Comparison of ENCODE assay signal across 23 cellular contexts in the genomic region with DNA sequence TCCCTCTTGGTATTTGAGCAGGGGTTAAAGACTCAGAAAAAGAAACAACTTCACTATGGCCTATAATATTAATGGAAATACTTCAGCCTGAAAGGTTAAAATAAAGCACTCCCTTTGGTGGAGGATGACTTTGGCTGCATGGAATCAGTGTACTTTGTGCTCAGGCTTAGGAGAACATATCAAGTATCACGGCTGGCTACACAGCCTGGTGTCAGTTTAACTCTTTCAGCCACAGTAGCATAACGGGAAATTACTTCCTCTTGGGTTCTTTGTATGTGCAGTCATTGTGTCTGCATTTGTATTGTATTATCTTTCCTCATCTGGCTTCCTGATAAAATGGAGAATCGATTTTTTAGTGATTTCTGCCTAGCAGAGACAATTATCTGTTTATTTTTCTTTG.
DNase-seq lines count a peak whose midpoint lies in the region; ATAC-seq, FAIRE-seq and TF ChIP-seq lines count a peak whose summit lies in the region.
"Had no signal": no experiment of that assay in that cellular context is flagged by ENCODE, and none has a peak within 500 bp of the region (broad histone marks: within the 10 kb centered on the region; RNA-seq: fewer than 3 reads in every experiment).

No MANE protein-coding gene starts in this region.

- no peak overlapping the region for H2BK12ac ChIP-seq in mesenchymal stem cell (ENCODE audit: low read length in 2 of 2)

- H3K79me1 ChIP-seq in mesenchymal stem cell (replicated peaks; ENCODE audit: low read length, poor library complexity, severe bottlenecking): peaks cover 3% of the 10 kb centered on the region

- no peak overlapping the region for H3K4me3 Mint-ChIP-seq in osteocyte (ENCODE audit: unreplicated experiment)
- H3K4me3 Mint-ChIP-seq: activated T-cell treated with anti-CD3 and anti-CD28 coated beads, Interleukin-2, amount 50 U/mL, for 72 hours; CD14-positive monocyte; memory B cell had no signal

- H3K4me1 ChIP-seq in HepG2 (ENCODE audit: insufficient read depth, low read length) (0 out of 2 replicates have a peak, but pooled peaks cover 5% of the 10 kb centered on the region), right lobe of liver (no peaks in the 10 kb centered on the region), mesenchymal stem cell (ENCODE audit: control insufficient read depth, insufficient read depth, low read depth, low read length) (no peaks in the 10 kb centered on the region)
- H3K4me1 ChIP-seq: spleen, testis had no signal

- H3K36me3 ChIP-seq in HepG2 (replicated peaks in 1 of 2; ENCODE audit: control insufficient read depth in 1 of 2, insufficient read depth in 2 of 2, low read length in 2 of 2) (no peaks in the 10 kb centered on the region), right lobe of liver (no peaks in the 10 kb centered on the region), mesenchymal stem cell (ENCODE audit: control insufficient read depth in 1 of 2, insufficient read depth in 2 of 2, low read depth in 1 of 2, low read length in 2 of 2) (peaks cover 0 to 4% of the 10 kb centered on the region in 2 experiments)

- H3K36me3 Mint-ChIP-seq in osteocyte (ENCODE audit: unreplicated experiment): peaks cover 24% of the 10 kb centered on the region
- H3K36me3 Mint-ChIP-seq: CD14-positive monocyte had no signal

- no peak overlapping the region for H3K23ac ChIP-seq in mesenchymal stem cell (ENCODE audit: low read length in 2 of 2)

- no peaks in the 10 kb centered on the region for H3K79me2 ChIP-seq in HepG2 (ENCODE audit: insufficient read depth, low read length)

- H3K27me3 ChIP-seq in HepG2 (ENCODE audit: control insufficient read depth in 1 of 2, insufficient read depth in 2 of 2, low read length in 2 of 2) (no peaks in the 10 kb centered on the region), right lobe of liver (no peaks in the 10 kb centered on the region), mesenchymal stem cell (ENCODE audit: control insufficient read depth in 1 of 2, insufficient read depth in 1 of 2, low read length in 2 of 2) (no peaks in the 10 kb centered on the region)
- H3K27me3 ChIP-seq: spleen, testis had no signal

- ATAC-seq in HepG2: no peak
- ATAC-seq in right lobe of liver: no peak
- no peak for ATAC-seq in HG03139 (IDR thresholded peaks at IDR 0.05; ENCODE audit: unreplicated experiment)
- ATAC-seq: activated T-cell treated with anti-CD3 and anti-CD28 coated beads, Interleukin-2, amount 50 U/mL, for 72 hours; HCT116; Right ventricle myocardium inferior had no signal

- H3K4me3 ChIP-seq in HepG2 (replicated peaks in 1 of 3; ENCODE audit: insufficient read depth in 1 of 3, low read depth in 2 of 3, low read length in 3 of 3) (no peak overlapping the region), right lobe of liver (no peak overlapping the region), mesenchymal stem cell (ENCODE audit: insufficient read depth in 1 of 2, low read depth in 1 of 2, low read length in 2 of 2) (no peak overlapping the region)
- H3K4me3 ChIP-seq: spleen, testis had no signal

- H3K9ac ChIP-seq in HepG2 (ENCODE audit: insufficient read depth, low read depth, low read length): no peak overlapping the region
- no peak overlapping the region for H3K9ac ChIP-seq in mesenchymal stem cell (ENCODE audit: low read length)

- TF ChIP-seq POLR2A in HepG2 (IDR thresholded peaks at IDR 0.05; ENCODE audit: insufficient read depth in 1 of 2, low read depth in 2 of 2, low read length in 2 of 2) (no peak), right lobe of liver (IDR thresholded peaks at IDR 0.05) (no peak)

- in situ Hi-C loops in HepG2 (cut with HindIII; ENCODE audit: extremely low pct_ligation_motif_present, low pct_unique_long_range_greater_than_20kb): no loop called here

- no peak overlapping the region for H3K4ac ChIP-seq in mesenchymal stem cell (ENCODE audit: low read depth in 1 of 2, low read length in 2 of 2)

- POLR2A ChIA-PET in HepG2 (lab: Yijun Ruan, JAX): no interaction called here

- BruUV-seq in HepG2 (replicated peaks; lab: Mats Ljungman, UMichigan): no TSS peak

- no peak overlapping the region for H3K14ac ChIP-seq in mesenchymal stem cell (ENCODE audit: low read length in 2 of 2)

- intact Hi-C loops in HepG2 (cut with micrococcal nuclease; ENCODE audit: unreplicated experiment) (no loop called here), right lobe of liver (cut with DNase I) (no loop called here)

- peaks cover 13% of the 10 kb centered on the region for H3K9me3 Mint-ChIP-seq in osteocyte (ENCODE audit: unreplicated experiment)
- H3K9me3 Mint-ChIP-seq: activated T-cell treated with anti-CD3 and anti-CD28 coated beads, Interleukin-2, amount 50 U/mL, for 72 hours had no signal

- TF ChIP-seq RAD21 in HepG2 (CRISPR knock-in tag; IDR thresholded peaks at IDR 0.05): no peak

- no peak overlapping the region for H2BK15ac ChIP-seq in mesenchymal stem cell (ENCODE audit: low read depth, poor library complexity, severe bottlenecking)

- TF ChIP-seq EP300 in HepG2 (IDR thresholded peaks at IDR 0.05; ENCODE audit: low read depth in 2 of 2, low read length in 2 of 2) (no peak), HepG2 (CRISPR knock-in tag; IDR thresholded peaks at IDR 0.05; ENCODE audit: borderline replicate concordance) (no peak)

- no peak for TF ChIP-seq CTCF in HepG2 (CRISPR knock-in tag; IDR thresholded peaks at IDR 0.05)
- no peak for TF ChIP-seq CTCF in right lobe of liver (IDR thresholded peaks at IDR 0.05)
- TF ChIP-seq CTCF in osteocyte (IDR thresholded peaks at IDR 0.05): no peak

- no peak overlapping the region for H2BK5ac ChIP-seq in mesenchymal stem cell (ENCODE audit: low read depth, low read length, poor library complexity, severe bottlenecking)

- H3K4me1 Mint-ChIP-seq in osteocyte (ENCODE audit: unreplicated experiment): peaks cover 27% of the 10 kb centered on the region
- H3K4me1 Mint-ChIP-seq: CD14-positive monocyte, memory B cell had no signal

- H2AFZ ChIP-seq in HepG2 (ENCODE audit: low read length) (no peak overlapping the region), mesenchymal stem cell (ENCODE audit: low read depth, low read length) (no peak overlapping the region)

- H3K4me2 ChIP-seq in HepG2 (ENCODE audit: low read depth, low read length) (no peak overlapping the region), mesenchymal stem cell (ENCODE audit: low read length, poor library complexity, severe bottlenecking) (no peak overlapping the region)

- no peaks in the 10 kb centered on the region for H3K27me3 Mint-ChIP-seq in osteocyte (ENCODE audit: unreplicated experiment)
- H3K27me3 Mint-ChIP-seq: memory B cell had no signal

- H4K91ac ChIP-seq in mesenchymal stem cell (ENCODE audit: low read length): no peak overlapping the region

- H3K18ac ChIP-seq in mesenchymal stem cell (ENCODE audit: low read depth in 1 of 2, low read length in 2 of 2): no peak overlapping the region

- WGBS in HepG2 (ENCODE audit: low lambda C conversion rate): 49% methylated on average over 3 of the region's 3 CpGs
- WGBS in right lobe of liver (ENCODE audit: insufficient coverage, low coverage, low lambda C conversion rate, missing lambda C conversion rate): 39% methylated on average over 3 of the region's 3 CpGs
- WGBS in mesenchymal stem cell: 82% methylated on average over 2 of the region's 3 CpGs

- no peaks in the 10 kb centered on the region for H4K20me1 ChIP-seq in HepG2 (ENCODE audit: insufficient read depth, low read length)

- DNase-seq in HepG2 (ENCODE audit: low spot score): no peak
- DNase-seq in right lobe of liver: no peak
- DNase-seq in NCI-H146 (lab: John Stamatoyannopoulos, UW): peak; percentile 90
- DNase-seq in NCI-H748 treated with DMSO at 0.1 percent for 48 hours (lab: John Stamatoyannopoulos, UW): peak; percentile 78
- DNase-seq in osteocyte (ENCODE audit: extremely low spot score, unreplicated experiment): no peak
- DNase-seq in NCI-H187 treated with DMSO at 0.1 percent for 48 hours (lab: John Stamatoyannopoulos, UW): no peak
- DNase-seq in mesenchymal stem cell: no peak
- DNase-seq: activated CD4-positive, alpha-beta T cell treated with anti-CD3 and anti-CD28 coated beads for 48 hours; activated naive CD4-positive, alpha-beta T cell treated with anti-CD3 and anti-CD28 coated beads, Interleukin-2, amount 50 U/mL, for 16 hours; activated T-cell treated with anti-CD3 and anti-CD28 coated beads, Interleukin-2, amount 50 U/mL, for 72 hours; cortex of kidney; head of caudate nucleus; NCI-H1436; NCI-H526; spleen; stimulated activated CD4-positive, alpha-beta T cell treated with anti-CD3 and anti-CD28 coated beads, Interleukin-4, amount 100 ng/mL, for 1 hour; stimulated activated naive CD4-positive, alpha-beta T cell; testis had no signal

- peak overlapping the region; percentile 34 for H3K27ac Mint-ChIP-seq in osteocyte (ENCODE audit: unreplicated experiment)
- H3K27ac Mint-ChIP-seq: activated T-cell treated with anti-CD3 and anti-CD28 coated beads, Interleukin-2, amount 50 U/mL, for 72 hours; memory B cell had no signal

- no peak overlapping the region for H4K8ac ChIP-seq in mesenchymal stem cell (ENCODE audit: low read length)

- CTCF ChIA-PET in HepG2 (lab: Yijun Ruan, JAX; ENCODE audit: low intra/inter-chr PET ratio, low total read pairs): no interaction called here

- FAIRE-seq in HepG2 (lab: Jason Lieb, UNC): no peak

- H3K9me3 ChIP-seq in HepG2 (ENCODE audit: low read length) (no peaks in the 10 kb centered on the region), right lobe of liver (no peaks in the 10 kb centered on the region), mesenchymal stem cell (ENCODE audit: control insufficient read depth, low read length) (peaks cover 15% of the 10 kb centered on the region)
- H3K9me3 ChIP-seq: testis had no signal

- H2AK5ac ChIP-seq in mesenchymal stem cell (ENCODE audit: low read length, severe bottlenecking): no peak overlapping the region

- no peak overlapping the region for H3K27ac ChIP-seq in HepG2 (ENCODE audit: extremely low read length, insufficient read depth, low read length)
- no peak overlapping the region for H3K27ac ChIP-seq in right lobe of liver
- no peak overlapping the region for H3K27ac ChIP-seq in mesenchymal stem cell (ENCODE audit: low read length, poor library complexity, severe bottlenecking)
- H3K27ac ChIP-seq: spleen, testis had no signal

- no peak overlapping the region for H2BK120ac ChIP-seq in mesenchymal stem cell (ENCODE audit: low read depth, low read length)

TF ChIP-seq in HepG2, 621 proteins besides CTCF, POLR2A, EP300 and RAD21 (continues in another document):
- TF ChIP-seq ZNF652 (CRISPR knock-in tag; IDR thresholded peaks at IDR 0.05; ENCODE audit: borderline replicate concordance, low read depth): peak; percentile 85
- no peak for TF ChIP-seq NKX3-1 (CRISPR knock-in tag; IDR thresholded peaks at IDR 0.05)
- TF ChIP-seq SKI (IDR thresholded peaks at IDR 0.05; ENCODE audit: partially characterized antibody): no peak

Comparison
In these comparisons a context has a peak if more than half of its experiments do, and no peak if none do; other contexts are left out.
1. DNase-seq: peak in NCI-H146 (single experiment) and NCI-H748 treated with DMSO at 0.1 percent for 48 hours (single experiment); none in HepG2 (single experiment), right lobe of liver (0 of 3), osteocyte (single experiment), NCI-H187 treated with DMSO at 0.1 percent for 48 hours (single experiment) and mesenchymal stem cell (single experiment).